In genomic region chr18:66506178-66506577, GRCh38 we compare ENCODE assay signal across 19 cellular contexts.
DNase-seq lines count a peak whose midpoint lies in the region; ATAC-seq, FAIRE-seq and TF ChIP-seq lines count a peak whose summit lies in the region.
"Had no signal": no experiment of that assay in that cellular context is flagged by ENCODE, and none has a peak within 500 bp of the region (broad histone marks: within the 10 kb centered on the region; RNA-seq: fewer than 3 reads in every experiment).

No MANE protein-coding gene starts in this region.

- no peak overlapping the region for H2BK15ac ChIP-seq in IMR-90 (ENCODE audit: low read depth, low read length)

- dilution Hi-C loops in IMR-90 (cut with HindIII; ENCODE audit: low sequenced_read_pairs, unreplicated experiment) = no loop called here

- no peak for FAIRE-seq in HepG2 (lab: Jason Lieb, UNC)
- FAIRE-seq: G401.6, GM12891, GM19239 had no signal

- no peak overlapping the region for H2AK9ac ChIP-seq in IMR-90 (replicated peaks; ENCODE audit: low read depth, low read length, poor library complexity)

- no peak overlapping the region for H3K4me3 ChIP-seq in HepG2 (replicated peaks in 1 of 3; ENCODE audit: insufficient read depth in 1 of 3, low read depth in 2 of 3, low read length in 3 of 3)
- no peak overlapping the region for H3K4me3 ChIP-seq in right lobe of liver
- no peak overlapping the region for H3K4me3 ChIP-seq in IMR-90 (ENCODE audit: insufficient read depth, low read depth, low read length)
- H3K4me3 ChIP-seq: BLaER1 had no signal

- TF ChIP-seq EP300 in HepG2 (IDR thresholded peaks at IDR 0.05; ENCODE audit: low read depth in 2 of 2, low read length in 2 of 2) (no peak), HepG2 (CRISPR knock-in tag; IDR thresholded peaks at IDR 0.05; ENCODE audit: borderline replicate concordance) (no peak)

- BruUV-seq in HepG2 (replicated peaks; lab: Mats Ljungman, UMichigan) (no TSS peak), IMR-90 (replicated peaks; lab: Mats Ljungman, UMichigan) (no TSS peak)

- POLR2A ChIA-PET in HepG2 (lab: Yijun Ruan, JAX) (no interaction called here), IMR-90 (lab: Charles Lee; ENCODE audit: unreplicated experiment) (no interaction called here)

- H3K9ac ChIP-seq in HepG2 (ENCODE audit: insufficient read depth, low read depth, low read length) (no peak overlapping the region), IMR-90 (ENCODE audit: low read depth, low read length) (no peak overlapping the region)
- H3K9ac ChIP-seq: BLaER1 had no signal

- no peaks in the 10 kb centered on the region for H3K36me3 ChIP-seq in HepG2 (replicated peaks in 1 of 2; ENCODE audit: control insufficient read depth in 1 of 2, insufficient read depth in 2 of 2, low read length in 2 of 2)
- H3K36me3 ChIP-seq in right lobe of liver = no peaks in the 10 kb centered on the region
- no peaks in the 10 kb centered on the region for H3K36me3 ChIP-seq in IMR-90 (ENCODE audit: control insufficient read depth, insufficient read depth, low read length)
- H3K36me3 ChIP-seq: BE2C, BLaER1 had no signal

- H3K79me2 ChIP-seq in HepG2 (ENCODE audit: insufficient read depth, low read length) = no peaks in the 10 kb centered on the region

- no peak overlapping the region for H3K4ac ChIP-seq in IMR-90 (ENCODE audit: low read depth, low read length)

- CTCF ChIA-PET in HepG2 (lab: Yijun Ruan, JAX; ENCODE audit: low intra/inter-chr PET ratio, low total read pairs) (no interaction called here), IMR-90 (lab: Yijun Ruan, JAX) (no interaction called here)

- no peak overlapping the region for H2AFZ ChIP-seq in HepG2 (ENCODE audit: low read length)
- no peak overlapping the region for H2AFZ ChIP-seq in IMR-90 (replicated peaks; ENCODE audit: low read length, poor library complexity)

- in situ Hi-C loops in HepG2 (cut with HindIII; ENCODE audit: extremely low pct_ligation_motif_present, low pct_unique_long_range_greater_than_20kb) (loop anchor here (25.0 kb wide), 1 partner anchor 544 kb away; no protein-coding TSS in a partner anchor), IMR-90 (cut with MboI; ENCODE audit: low sequenced_read_pairs) (no loop called here)

- TF ChIP-seq POLR2A in HepG2 (IDR thresholded peaks at IDR 0.05; ENCODE audit: insufficient read depth in 1 of 2, low read depth in 2 of 2, low read length in 2 of 2) = no peak
- TF ChIP-seq POLR2A in right lobe of liver (IDR thresholded peaks at IDR 0.05) = no peak
- no peak for TF ChIP-seq POLR2A in IMR-90 (IDR thresholded peaks at IDR 0.05; ENCODE audit: low read depth, low read length)

- no peak overlapping the region for H3K4me2 ChIP-seq in HepG2 (ENCODE audit: low read depth, low read length)
- no peak overlapping the region for H3K4me2 ChIP-seq in IMR-90 (ENCODE audit: low read depth, low read length)
- H3K4me2 ChIP-seq: BLaER1 had no signal

- H2BK20ac ChIP-seq in IMR-90 (ENCODE audit: low read depth, low read length) = no peak overlapping the region

- no peaks in the 10 kb centered on the region for H3K79me1 ChIP-seq in IMR-90 (ENCODE audit: low read depth in 1 of 2, low read length in 2 of 2)

- H3K27ac ChIP-seq in HepG2 (ENCODE audit: extremely low read length, insufficient read depth, low read length) (no peak overlapping the region), right lobe of liver (no peak overlapping the region), IMR-90 (ENCODE audit: insufficient read depth, low read length) (no peak overlapping the region)
- H3K27ac ChIP-seq: 22Rv1, BLaER1 had no signal

- no peak overlapping the region for H3K56ac ChIP-seq in IMR-90 (ENCODE audit: extremely low read depth, insufficient read depth, low read length)

- H2BK120ac ChIP-seq in IMR-90 (ENCODE audit: low read depth, low read length) = no peak overlapping the region

- H4K20me1 ChIP-seq in HepG2 (ENCODE audit: insufficient read depth, low read length) = no peaks in the 10 kb centered on the region
- H4K20me1 ChIP-seq in IMR-90 (ENCODE audit: insufficient read depth, low read length) = no peaks in the 10 kb centered on the region
- H4K20me1 ChIP-seq: BLaER1 had no signal

- intact Hi-C loops in HepG2 (cut with micrococcal nuclease; ENCODE audit: unreplicated experiment) (no loop called here), right lobe of liver (cut with DNase I) (no loop called here), IMR-90 (cut with micrococcal nuclease) (no loop called here)

- no peak overlapping the region for H3K18ac ChIP-seq in IMR-90 (ENCODE audit: low read depth, low read length)

- TF ChIP-seq CTCF in HepG2 (CRISPR knock-in tag; IDR thresholded peaks at IDR 0.05) (no peak), right lobe of liver (IDR thresholded peaks at IDR 0.05) (no peak), IMR-90 (conservative IDR thresholded peaks at IDR 0.05; ENCODE audit: low read depth, low read length) (no peak)

- H3K9me1 ChIP-seq in IMR-90 (ENCODE audit: insufficient read depth, low read length) = no peaks in the 10 kb centered on the region

- no peak overlapping the region for H3K23ac ChIP-seq in IMR-90 (ENCODE audit: low read depth, low read length)

- TF ChIP-seq RAD21 in HepG2 (CRISPR knock-in tag; IDR thresholded peaks at IDR 0.05) = no peak
- TF ChIP-seq RAD21 in IMR-90 (IDR thresholded peaks at IDR 0.05; ENCODE audit: low read length) = no peak

- H4K91ac ChIP-seq in IMR-90 (ENCODE audit: insufficient read depth, low read depth, low read length) = no peak overlapping the region

- no peak overlapping the region for H4K8ac ChIP-seq in IMR-90 (ENCODE audit: low read depth in 2 of 2, low read length in 2 of 2)

- H3K14ac ChIP-seq in IMR-90 (replicated peaks; ENCODE audit: low read depth, low read length) = no peak overlapping the region

- 3% methylated on average over 1 of the region's 1 CpG for WGBS in HepG2 (ENCODE audit: low lambda C conversion rate)
- 60% methylated on average over 1 of the region's 1 CpG for WGBS in right lobe of liver (ENCODE audit: insufficient coverage, low coverage, low lambda C conversion rate, missing lambda C conversion rate)
- whole genome bisulfite sequencing in IMR-90 (ENCODE audit: extremely low coverage in 2 of 2, insufficient read length in 1 of 2), 2 experiments = no CpG with 5 or more reads among the region's 1 CpG

- DNase-seq in HepG2 (ENCODE audit: low spot score) = no peak
- no peak for DNase-seq in right lobe of liver
- no peak for DNase-seq in IMR-90
- no peak for DNase-seq in activated CD4-positive, CD25-positive, alpha-beta regulatory T cell (lab: John Stamatoyannopoulos, UW)
- no peak for DNase-seq in kidney glomerular epithelial cell (lab: John Stamatoyannopoulos, UW)
- DNase-seq: ACHN; BE2C; C1 segment of cervical spinal cord; CD4-positive, alpha-beta memory T cell; CD4-positive, CD25-positive, alpha-beta regulatory T cell; CD8-positive, alpha-beta memory T cell; COR-L47; DMS79 treated with DMSO at 0.1 percent for 48 hours; GF-D8 had no signal

- H2AK5ac ChIP-seq in IMR-90 (ENCODE audit: low read depth, low read length) = no peak overlapping the region

- no peak overlapping the region for H2BK5ac ChIP-seq in IMR-90 (ENCODE audit: low read depth, low read length, poor library complexity, severe bottlenecking)

- H4K5ac ChIP-seq in IMR-90 (ENCODE audit: low read depth, low read length) = no peak overlapping the region

- H3K27me3 ChIP-seq in HepG2 (ENCODE audit: control insufficient read depth in 1 of 2, insufficient read depth in 2 of 2, low read length in 2 of 2) = no peaks in the 10 kb centered on the region
- H3K27me3 ChIP-seq in right lobe of liver = no peaks in the 10 kb centered on the region
- no peaks in the 10 kb centered on the region for H3K27me3 ChIP-seq in IMR-90 (ENCODE audit: control insufficient read depth, insufficient read depth, low read length)
- H3K27me3 ChIP-seq: BE2C, BLaER1 had no signal

- no peaks in the 10 kb centered on the region for H3K9me3 ChIP-seq in HepG2 (ENCODE audit: low read length)
- H3K9me3 ChIP-seq in right lobe of liver = no peaks in the 10 kb centered on the region
- 0 out of 2 replicates have a peak, but pooled peaks cover 2% of the 10 kb centered on the region for H3K9me3 ChIP-seq in IMR-90 (ENCODE audit: control insufficient read depth, insufficient read depth, low read length)
- H3K9me3 ChIP-seq: BE2C, BLaER1 had no signal

- H3K4me1 ChIP-seq in HepG2 (ENCODE audit: insufficient read depth, low read length) (no peaks in the 10 kb centered on the region), right lobe of liver (no peaks in the 10 kb centered on the region), IMR-90 (ENCODE audit: control insufficient read depth, insufficient read depth, low read length) (no peaks in the 10 kb centered on the region)
- H3K4me1 ChIP-seq: BE2C had no signal

- ATAC-seq in HepG2 = no peak
- ATAC-seq in right lobe of liver = no peak
- no peak for ATAC-seq in IMR-90 (ENCODE audit: low read depth)

TF ChIP-seq in HepG2, 621 proteins besides CTCF, POLR2A, EP300 and RAD21 (continues in another document):
- TF ChIP-seq GFI1 (CRISPR knock-in tag; IDR thresholded peaks at IDR 0.05; ENCODE audit: borderline replicate concordance) (no peak), SRY (CRISPR knock-in tag; IDR thresholded peaks at IDR 0.05) (no peak), ZNF589 (CRISPR knock-in tag; conservative IDR thresholded peaks at IDR 0.05) (no peak), HOXA3 (CRISPR knock-in tag; IDR thresholded peaks at IDR 0.05) (no peak), HES4 (CRISPR knock-in tag; IDR thresholded peaks at IDR 0.05; ENCODE audit: borderline replicate concordance) (no peak), WIZ (CRISPR knock-in tag; IDR thresholded peaks at IDR 0.05) (no peak), ZNF17 (CRISPR knock-in tag; IDR thresholded peaks at IDR 0.05) (no peak), MAFF (IDR thresholded peaks at IDR 0.05; ENCODE audit: low read depth, low read length) (peak; percentile 59), RFX3 (CRISPR knock-in tag; IDR thresholded peaks at IDR 0.05) (no peak), FOXK1 (CRISPR knock-in tag; IDR thresholded peaks at IDR 0.05; ENCODE audit: borderline replicate concordance, low read depth) (no peak)

TF ChIP-seq in IMR-90, 13 proteins besides CTCF, POLR2A, EP300 and RAD21:
- TF ChIP-seq ELK1 (IDR thresholded peaks at IDR 0.05; ENCODE audit: borderline replicate concordance, low read depth, low read length) (no peak), MAFK (IDR thresholded peaks at IDR 0.05; ENCODE audit: low read depth, low read length) (peak; percentile 53; the same call in 1 of the 2 replicates), MAZ (IDR thresholded peaks at IDR 0.05; ENCODE audit: borderline replicate concordance, low read depth, low read length) (no peak), MXI1 (IDR thresholded peaks at IDR 0.05; ENCODE audit: borderline replicate concordance, low read depth, low read length) (no peak)
